ENCODE assay signal across 15 cellular contexts in genomic region chrX:18888281-18888680, GRCh38.
DNase-seq lines count a peak whose midpoint lies in the region; ATAC-seq and TF ChIP-seq lines count a peak whose summit lies in the region.
"Had no signal": no experiment of that assay in that cellular context is flagged by ENCODE, and none has a peak within 500 bp of the region (broad histone marks: within the 10 kb centered on the region; RNA-seq: fewer than 3 reads in every experiment).

No MANE protein-coding gene starts in this region.

- H3K36me3 Mint-ChIP-seq in brain = no peaks in the 10 kb centered on the region

- intact Hi-C loops in left ventricle myocardium inferior (cut with micrococcal nuclease) (loop anchor here (10.0 kb wide), 1 partner anchor 213 kb away; the partner anchor contains the start of gene RS1), left ventricle myocardium superior (cut with micrococcal nuclease) (no loop called here), psoas muscle (cut with DNase I) (loop anchor here (5.0 to 10.0 kb wide), 4 partner anchors 56 to 496 kb away; partner anchors contain the start of gene CDKL5 (in 1 of the 2))

- H3K27ac Mint-ChIP-seq in brain = peak overlapping the region; percentile 66 to 99 (median 91)

- ATAC-seq in left ventricle myocardium superior (no peak), psoas muscle (no peak), HG03432 (IDR thresholded peaks at IDR 0.05; ENCODE audit: unreplicated experiment) (no peak)
- ATAC-seq: GM12878, K562 had no signal

- DNase-seq in left ventricle myocardium inferior = no peak
- no peak for DNase-seq in left ventricle myocardium superior
- no peak for DNase-seq in psoas muscle
- DNase-seq in SIG-M5 treated with dmso at 0.1 percent for 504 hours (lab: John Stamatoyannopoulos, UW; ENCODE audit: unreplicated experiment) = no peak
- no peak for DNase-seq in activated CD4-positive, CD25-positive, alpha-beta regulatory T cell treated with anti-CD3 and anti-CD28 coated beads, Interleukin-2, amount 50 U/mL, for 72 hours
- no peak for DNase-seq in activated naive CD4-positive, alpha-beta T cell treated with Interleukin-2 at 50 U/mL for 16 hours
- DNase-seq: HCEC 1CT, NCI-H146, NCI-H2081 treated with DMSO at 0.1 percent for 48 hours, NCI-H226, NCI-H526 had no signal

- H3K9me3 Mint-ChIP-seq in brain = peaks cover 0 to 14% (median 0%) of the 10 kb centered on the region in 5 experiments

- H3K27me3 ChIP-seq in left ventricle myocardium inferior (ENCODE audit: low read depth) (no peaks in the 10 kb centered on the region), psoas muscle (ENCODE audit: insufficient read depth in 3 of 3, low read length in 2 of 3) (no peaks in the 10 kb centered on the region)

- WGBS in psoas muscle, 3 donors = 65 to 76% (median 70%) methylated on average over 4 of the region's 4 CpGs

- H3K36me3 ChIP-seq in left ventricle myocardium inferior (no peaks in the 10 kb centered on the region), psoas muscle (ENCODE audit: insufficient read depth in 1 of 2, low read depth in 1 of 2) (no peaks in the 10 kb centered on the region)

- peaks cover 59% of the 10 kb centered on the region for H3K4me1 Mint-ChIP-seq in brain

- no peaks in the 10 kb centered on the region for H3K27me3 Mint-ChIP-seq in brain

- H3K4me1 ChIP-seq in left ventricle myocardium inferior (peaks cover 35% of the 10 kb centered on the region), psoas muscle (no peaks in the 10 kb centered on the region)

- H3K9me3 ChIP-seq in left ventricle myocardium inferior (replicated peaks) (no peaks in the 10 kb centered on the region), psoas muscle (no peaks in the 10 kb centered on the region)

- no peak overlapping the region for H3K4me3 ChIP-seq in left ventricle myocardium inferior
- H3K4me3 ChIP-seq in psoas muscle = no peak overlapping the region
- H3K4me3 ChIP-seq: GM12878, K562 had no signal

- H3K27ac ChIP-seq in left ventricle myocardium inferior (replicated peaks) = peak overlapping the region; percentile 93
- peak overlapping the region; percentile 80 for H3K27ac ChIP-seq in psoas muscle

- no peak for TF ChIP-seq CTCF in left ventricle myocardium inferior (IDR thresholded peaks at IDR 0.05; ENCODE audit: borderline replicate concordance)
- no peak for TF ChIP-seq CTCF in brain (conservative IDR thresholded peaks at IDR 0.05)
- TF ChIP-seq CTCF in psoas muscle (IDR thresholded peaks at IDR 0.05) = no peak

- H3K4me3 Mint-ChIP-seq in brain = no peak overlapping the region
